In the genomic region with DNA sequence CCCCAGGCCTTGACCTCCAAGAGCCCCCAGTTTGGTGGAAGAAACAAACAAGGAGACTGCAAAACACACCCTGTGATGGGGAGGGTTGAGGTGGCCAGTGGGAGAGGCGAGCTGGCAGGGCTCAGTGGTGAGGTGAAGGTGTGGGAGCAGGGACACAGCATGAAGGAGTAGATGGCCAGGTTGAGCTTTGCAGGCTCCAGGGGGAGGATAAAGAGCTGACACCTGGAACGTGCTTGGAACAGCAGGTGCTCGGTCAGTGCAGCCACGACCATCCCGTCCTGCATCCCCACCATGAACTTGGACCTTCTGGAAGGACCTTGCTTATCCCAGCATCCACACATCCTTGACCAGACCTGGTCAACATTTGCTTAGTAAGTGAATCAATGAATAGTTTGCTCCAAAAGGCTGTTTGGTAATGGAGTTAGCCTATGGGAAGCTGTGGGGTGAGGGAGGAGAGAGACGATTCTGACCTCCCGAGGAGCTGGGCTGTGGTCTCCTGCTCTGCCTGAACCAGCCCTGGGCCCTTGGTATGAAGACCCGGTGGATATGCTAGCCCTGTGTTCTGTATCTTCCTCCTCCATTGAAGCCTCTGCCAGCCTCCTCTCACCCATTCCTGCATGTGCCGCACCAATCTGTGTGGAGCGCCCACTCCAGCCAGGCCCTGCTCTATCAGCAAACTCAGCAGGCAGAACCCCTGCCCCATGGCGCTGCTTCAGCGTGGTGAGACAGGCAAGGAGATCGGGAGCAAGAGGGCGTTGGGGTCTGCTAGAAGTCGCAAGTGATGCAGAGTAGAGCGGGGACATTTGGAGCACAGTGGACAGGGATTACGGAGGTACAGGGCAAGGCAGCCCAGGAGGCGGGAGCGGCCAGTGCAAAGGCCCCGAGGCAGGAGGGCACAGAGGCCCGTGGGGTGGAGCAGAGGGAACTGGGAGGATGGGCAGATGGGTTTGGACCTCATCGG, we compare ENCODE assay signal across 1 cellular context.
TF ChIP-seq lines count a peak whose summit lies in the region.

No MANE protein-coding gene starts in this region.

TF ChIP-seq in IMR-90, 13 proteins besides CTCF, POLR2A, EP300 and RAD21:
- no peak for TF ChIP-seq BHLHE40 (IDR thresholded peaks at IDR 0.05; ENCODE audit: low read depth, low read length)
- TF ChIP-seq NFE2L2 (IDR thresholded peaks at IDR 0.05; ENCODE audit: low read depth, low read length) = no peak
- TF ChIP-seq FOS (IDR thresholded peaks at IDR 0.05; ENCODE audit: low read depth, low read length) = no peak
- TF ChIP-seq RCOR1 (IDR thresholded peaks at IDR 0.05; ENCODE audit: insufficient replicate concordance, low read length) = no peak
- TF ChIP-seq CHD1 (IDR thresholded peaks at IDR 0.05; ENCODE audit: low read depth, low read length) = no peak
- TF ChIP-seq MXI1 (IDR thresholded peaks at IDR 0.05; ENCODE audit: borderline replicate concordance, low read depth, low read length) = no peak
